ENCODE assay signal across 8 cellular contexts in the genomic region with DNA sequence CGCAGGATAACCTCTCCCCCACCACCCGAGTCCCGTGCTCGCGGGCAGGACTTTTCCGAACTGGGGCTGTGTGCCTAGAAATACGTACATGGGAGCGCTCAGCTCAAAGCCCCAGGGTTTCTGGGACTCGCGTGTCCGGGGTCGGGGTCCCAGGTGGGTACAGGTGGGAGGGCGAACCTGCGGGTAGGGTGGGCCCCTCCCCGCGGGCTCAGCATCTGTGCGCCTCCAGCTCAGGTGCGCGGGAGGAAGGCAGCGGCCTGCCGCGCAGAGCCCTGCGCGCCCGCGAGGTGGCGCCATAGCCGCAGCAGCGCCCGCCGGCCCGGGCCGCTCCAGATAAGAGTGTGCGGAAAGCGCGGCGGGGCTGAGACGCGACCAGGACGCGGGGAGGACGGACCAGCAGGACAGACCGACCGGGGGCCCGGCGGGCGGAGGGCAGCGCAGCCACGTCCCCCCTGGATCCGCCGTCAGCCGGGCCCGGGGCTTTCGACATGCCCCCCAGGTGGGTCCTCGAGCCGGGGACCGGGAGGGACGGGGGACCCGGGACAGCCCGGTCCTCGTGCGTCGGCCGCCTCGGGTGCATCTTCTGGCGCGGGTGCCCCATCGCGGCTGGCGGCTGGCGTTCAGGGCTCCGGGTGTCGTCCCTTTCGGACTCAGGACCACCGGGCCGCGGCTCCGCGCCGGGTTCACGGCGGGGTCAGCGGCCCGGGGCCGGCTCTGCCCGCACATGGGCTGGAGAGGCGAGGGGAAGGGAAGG. TPM values are rescaled to one million over a fixed set of nuclear protein-coding genes. Genes with fewer than 3 reads are reported as not detected.
DNase-seq lines count a peak whose midpoint lies in the region; ATAC-seq and TF ChIP-seq lines count a peak whose summit lies in the region.

Gene HIC1 (plus strand): TSS at position 364 of the 754 bp plus-strand sequence. CDS start 1,588 bp downstream, outside the sequence.

- 3% methylated on average over 28 to 87 of the region's 87 CpGs for WGBS in endodermal cell (ENCODE audit: insufficient coverage in 1 of 2, insufficient read length in 1 of 2), 2 experiments
- WGBS in mesodermal cell (ENCODE audit: insufficient coverage in 2 of 2), 2 experiments, result 3 to 4% methylated on average over 64 to 84 of the region's 87 CpGs

- DNase-seq in GM12865 (ENCODE audit: low read depth), result peak; percentile 87
- DNase-seq in NT2/D1 (ENCODE audit: low read depth, low spot score), result no peak
- peak; percentile 92 for DNase-seq in activated CD8-positive, alpha-beta memory T cell treated with anti-CD3 and anti-CD28 coated beads, Interleukin-2, amount 50 U/mL, for 48 hours
- peak; percentile 95 for DNase-seq in endodermal cell
- DNase-seq in stimulated activated CD8-positive, alpha-beta memory T cell treated with anti-CD3 and anti-CD28 coated beads, Interleukin-4, amount 100 ng/mL, for 24 hours (ENCODE audit: low read depth), result peak; percentile 68
- no peak for DNase-seq in NCI-H2029 treated with DMSO at 0.1 percent for 48 hours (lab: John Stamatoyannopoulos, UW)

- H3K4me1 ChIP-seq in NT2/D1 (ENCODE audit: insufficient read depth, insufficient read length) (peaks cover 15% of the 10 kb centered on the region), endodermal cell (ENCODE audit: control insufficient read depth, insufficient read depth, low read length) (no peaks in the 10 kb centered on the region), mesodermal cell (ENCODE audit: control insufficient read depth, insufficient read depth, low read length, poor library complexity, severe bottlenecking) (peaks cover 26% of the 10 kb centered on the region)

- peaks cover 3% of the 10 kb centered on the region for H3K4me1 Mint-ChIP-seq in endodermal cell

- H3K9me3 Mint-ChIP-seq in endodermal cell, result peaks cover 5% of the 10 kb centered on the region

- H3K9me3 ChIP-seq in NT2/D1 (ENCODE audit: insufficient read depth, low read length) (peaks cover 7% of the 10 kb centered on the region; the same call in 1 of the 2 replicates), endodermal cell (ENCODE audit: control insufficient read depth, low read length) (no peaks in the 10 kb centered on the region), mesodermal cell (ENCODE audit: control insufficient read depth, low read length) (no peaks in the 10 kb centered on the region)

- H3K36me3 Mint-ChIP-seq in endodermal cell (ENCODE audit: low read depth), result no peaks in the 10 kb centered on the region

- peaks cover 70% of the 10 kb centered on the region for H3K27me3 Mint-ChIP-seq in endodermal cell (ENCODE audit: insufficient read depth)

- H3K27ac Mint-ChIP-seq in endodermal cell, result no peak within 1 kb of the TSS

- H3K9ac ChIP-seq in NT2/D1 (ENCODE audit: insufficient read length, low read depth) (peak within 1 kb of the TSS; percentile 65), endodermal cell (ENCODE audit: extremely low read depth, low read length, poor library complexity, severe bottlenecking) (no peak within 1 kb of the TSS)

- ATAC-seq in HG02981 (IDR thresholded peaks at IDR 0.05; ENCODE audit: unreplicated experiment), result peak; percentile 31

- peaks cover 65% of the 10 kb centered on the region for H3K27me3 ChIP-seq in NT2/D1 (ENCODE audit: insufficient read depth, insufficient read length)
- H3K27me3 ChIP-seq in endodermal cell (ENCODE audit: control insufficient read depth, insufficient read depth, low read length, poor library complexity, severe bottlenecking), result peaks cover 91% of the 10 kb centered on the region

- H3K4me3 ChIP-seq in GM12865 (ENCODE audit: low read depth, low read length) (peak within 1 kb of the TSS; percentile 79), NT2/D1 (ENCODE audit: insufficient read length, low read depth) (peak within 1 kb of the TSS; percentile 43), endodermal cell (ENCODE audit: low read length) (peak within 1 kb of the TSS; percentile 29), mesodermal cell (ENCODE audit: extremely low read depth, insufficient read depth, low read length, poor library complexity, severe bottlenecking) (peak within 1 kb of the TSS; percentile 41)

- peaks cover 16% of the 10 kb centered on the region for H3K36me3 ChIP-seq in NT2/D1 (ENCODE audit: insufficient read depth, insufficient read length, low read length)
- no peaks in the 10 kb centered on the region for H3K36me3 ChIP-seq in endodermal cell (ENCODE audit: control insufficient read depth, insufficient read depth, low read length)
- peaks cover under 1% of the 10 kb centered on the region for H3K36me3 ChIP-seq in mesodermal cell (ENCODE audit: control insufficient read depth, insufficient read depth, low read length)

- TF ChIP-seq CTCF in GM12865 (IDR thresholded peaks at IDR 0.05; ENCODE audit: insufficient read depth, low read depth, low read length, missing control alignments) (peak; percentile 86), endodermal cell (conservative IDR thresholded peaks at IDR 0.05) (peak; percentile 96)

- peak within 1 kb of the TSS; percentile 34 for H3K4me3 Mint-ChIP-seq in endodermal cell

- H3K27ac ChIP-seq in endodermal cell (ENCODE audit: low read depth, low read length), result no peak within 1 kb of the TSS
- H3K27ac ChIP-seq in mesodermal cell (ENCODE audit: low read depth, low read length, severe bottlenecking), result no peak within 1 kb of the TSS

RNA-seq across cellular contexts. Expression of gene HIC1, which starts in this region (rescaled TPM):
- under 1 TPM; 0.13 to 0.57 TPM for total RNA-seq in endodermal cell
- 0.64 TPM for polyA plus RNA-seq in endodermal cell (2013, experiment 1 of 2)
- 0.21 TPM for polyA plus RNA-seq in endodermal cell (2013, experiment 2 of 2)
- 1.3 TPM for polyA plus RNA-seq in mesodermal cell (2013, experiment 1 of 2)
- polyA plus RNA-seq in mesodermal cell (2013, experiment 2 of 2), result 2.1 TPM

Comparison
In these comparisons a context has a peak if more than half of its experiments do, and no peak if none do; other contexts are left out.
1. Peak in DNase-seq and H3K4me3 ChIP-seq in endodermal cell; RNA of the gene not detected or under 1 TPM.
2. DNase-seq: peak in GM12865 (single experiment), activated CD8-positive, alpha-beta memory T cell treated with anti-CD3 and anti-CD28 coated beads, Interleukin-2, amount 50 U/mL, for 48 hours (single experiment) and stimulated activated CD8-positive, alpha-beta memory T cell treated with anti-CD3 and anti-CD28 coated beads, Interleukin-4, amount 100 ng/mL, for 24 hours (single experiment); none in NT2/D1 (single experiment) and NCI-H2029 treated with DMSO at 0.1 percent for 48 hours (single experiment).
3. H3K4me3 ChIP-seq: peak in every context shown above with its lines; median percentile 79 in GM12865; 43 in NT2/D1; 41 in mesodermal cell; 29 in endodermal cell.